9 cellular contexts compared by ENCODE assay signal in genomic region chr1:17588048-17588781, GRCh38. TPM values are rescaled to one million over a fixed set of nuclear protein-coding genes. Genes with fewer than 3 reads are reported as not detected.
A peak's percentile ranks its signal among the peaks of the same experiment; 100 is the strongest.
DNase-seq lines count a peak whose midpoint lies in the region; ATAC-seq and TF ChIP-seq lines count a peak whose summit lies in the region.
"Had no signal": no experiment of that assay in that cellular context is flagged by ENCODE, and none has a peak within 500 bp of the region (broad histone marks: within the 10 kb centered on the region; RNA-seq: fewer than 3 reads in every experiment).

No MANE protein-coding gene starts in this region.

- H3K9me3 Mint-ChIP-seq in CD8-positive, alpha-beta T cell = no peaks in the 10 kb centered on the region

- in situ Hi-C loops in Panc1 (cut with HindIII; ENCODE audit: low pct_unique_long_range_greater_than_20kb, low sequenced_read_pairs) = no loop called here

- no peak overlapping the region for H3K4me3 Mint-ChIP-seq in CD8-positive, alpha-beta T cell

- H3K4me1 Mint-ChIP-seq in CD8-positive, alpha-beta T cell (ENCODE audit: low read depth) = no peaks in the 10 kb centered on the region

- H3K4me2 ChIP-seq in osteoblast (ENCODE audit: insufficient read depth, low read length) = peak overlapping the region; percentile 72

- BruUV-seq in Panc1 (replicated peaks; lab: Mats Ljungman, UMichigan) = no TSS peak

- H3K27ac Mint-ChIP-seq in CD8-positive, alpha-beta T cell = no peak overlapping the region

- no peak for TF ChIP-seq CTCF in Panc1 (IDR thresholded peaks at IDR 0.05)
- TF ChIP-seq CTCF in fibroblast of pulmonary artery (IDR thresholded peaks at IDR 0.05; ENCODE audit: low read length, missing control alignments) = no peak
- no peak for TF ChIP-seq CTCF in osteoblast (IDR thresholded peaks at IDR 0.05; ENCODE audit: extremely low read depth, low read depth, low read length)
- TF ChIP-seq CTCF in CD8-positive, alpha-beta T cell (IDR thresholded peaks at IDR 0.05) = no peak

- H3K79me2 ChIP-seq in osteoblast (ENCODE audit: insufficient read depth, low read length) = peaks cover 24% of the 10 kb centered on the region

- no peaks in the 10 kb centered on the region for H3K36me3 Mint-ChIP-seq in CD8-positive, alpha-beta T cell

- CTCF ChIA-PET in Panc1 (lab: Charles Lee) = interaction anchor here (1.2 kb wide), 1 partner anchor 19 kb away, joined by 4 read pairs; no protein-coding TSS in a partner anchor
- CTCF ChIA-PET in CD8-positive, alpha-beta T cell (lab: Charles Lee) = interaction anchor here (0.6 to 1.1 kb wide), 2 partner anchors 11 to 281 kb away, joined by 3 read pairs; no protein-coding TSS in a partner anchor

- DNase-seq in Daoy (ENCODE audit: low read depth) (peak; percentile 82), Panc1 (ENCODE audit: low read depth, low spot score) (no peak), fibroblast of pulmonary artery (ENCODE audit: low read depth) (peak; percentile 35), osteoblast (ENCODE audit: insufficient read length, low spot score, missing footprints) (peak; percentile 92)
- DNase-seq in CD8-positive, alpha-beta T cell = no peak
- DNase-seq: NCI-H187 treated with DMSO at 0.1 percent for 48 hours had no signal

- peaks cover 24% of the 10 kb centered on the region for H4K20me1 ChIP-seq in osteoblast (ENCODE audit: insufficient read depth, low read length)

- H3K27ac ChIP-seq in Panc1 (ENCODE audit: low read length) (peak overlapping the region; percentile 65), osteoblast (ENCODE audit: low read depth, low read length) (peak overlapping the region; percentile 80)
- H3K27ac ChIP-seq in CD8-positive, alpha-beta T cell (ENCODE audit: low read depth, low read length) = no peak overlapping the region

- POLR2A ChIA-PET in Panc1 (lab: Charles Lee) = no interaction called here
- POLR2A ChIA-PET in CD8-positive, alpha-beta T cell (lab: Charles Lee) = no interaction called here

- H3K4me3 ChIP-seq in Panc1 (ENCODE audit: low read depth in 2 of 2, low read length in 2 of 2) (no peak overlapping the region), fibroblast of pulmonary artery (replicated peaks; ENCODE audit: low read depth, low read length) (no peak overlapping the region), osteoblast (ENCODE audit: insufficient read depth, low read length) (peak overlapping the region; percentile 49)
- no peak overlapping the region for H3K4me3 ChIP-seq in CD8-positive, alpha-beta T cell (ENCODE audit: low read depth, low read length)

- peak; percentile 36; the same call in 1 of the 2 replicates for ATAC-seq in Panc1
- ATAC-seq in HG03565 (IDR thresholded peaks at IDR 0.05; ENCODE audit: unreplicated experiment) = no peak
- no peak for ATAC-seq in CD8-positive, alpha-beta T cell
- ATAC-seq in HG02571 (IDR thresholded peaks at IDR 0.05; ENCODE audit: unreplicated experiment) = no peak
- no peak for ATAC-seq in GM19397 (IDR thresholded peaks at IDR 0.05; ENCODE audit: unreplicated experiment)

- no peaks in the 10 kb centered on the region for H3K27me3 Mint-ChIP-seq in CD8-positive, alpha-beta T cell (ENCODE audit: low read depth)

- intact Hi-C loops in Panc1 (cut with micrococcal nuclease; ENCODE audit: unreplicated experiment) = no loop called here
- intact Hi-C loops in CD8-positive, alpha-beta T cell (cut with DNase I, micrococcal nuclease) = no loop called here

- peaks cover 20% of the 10 kb centered on the region for H3K4me1 ChIP-seq in Panc1 (ENCODE audit: control insufficient read depth, insufficient read depth, low read length)
- peaks cover 34% of the 10 kb centered on the region for H3K4me1 ChIP-seq in osteoblast (ENCODE audit: insufficient read depth, low read length)
- H3K4me1 ChIP-seq in CD8-positive, alpha-beta T cell (ENCODE audit: insufficient read depth, low read length) = no peaks in the 10 kb centered on the region

- no peaks in the 10 kb centered on the region for H3K36me3 ChIP-seq in Panc1 (ENCODE audit: control insufficient read depth, insufficient read depth, low read length)
- H3K36me3 ChIP-seq in osteoblast (ENCODE audit: insufficient read depth, low read length) = no peaks in the 10 kb centered on the region
- H3K36me3 ChIP-seq in CD8-positive, alpha-beta T cell (ENCODE audit: insufficient read depth, low read length) = no peaks in the 10 kb centered on the region

- no peak overlapping the region for H2AFZ ChIP-seq in osteoblast (ENCODE audit: low read length)

- no peaks in the 10 kb centered on the region for H3K9me3 ChIP-seq in Panc1 (ENCODE audit: control insufficient read depth, insufficient read depth, low read depth, low read length)
- no peaks in the 10 kb centered on the region for H3K9me3 ChIP-seq in osteoblast (ENCODE audit: low read depth, low read length)
- no peaks in the 10 kb centered on the region for H3K9me3 ChIP-seq in CD8-positive, alpha-beta T cell (ENCODE audit: low read length)

- H3K27me3 ChIP-seq in Panc1 (ENCODE audit: control insufficient read depth, insufficient read depth, low read length) (no peaks in the 10 kb centered on the region), osteoblast (ENCODE audit: insufficient read depth, low read length) (no peaks in the 10 kb centered on the region)
- H3K27me3 ChIP-seq in CD8-positive, alpha-beta T cell (ENCODE audit: insufficient read depth, low read length) = no peaks in the 10 kb centered on the region

RNA-seq across cellular contexts. Expression of gene ARHGEF10L, which starts 48.7 kb away (rescaled TPM):
- 7.5 and 9.8 TPM in 2 replicates for total RNA-seq in Daoy (2014; rRNA removed; shearing (Covaris generic))
- 5.9 TPM for total RNA-seq in Panc1 (2021; ENCODE audit: unreplicated experiment)
- polyA plus RNA-seq in Panc1 (2012; ENCODE audit: insufficient read length) = 7.2 TPM
- 33.3 and 39.1 TPM in 2 replicates for total RNA-seq in osteoblast
- not detected for total RNA-seq in CD8-positive, alpha-beta T cell

Comparison
In these comparisons a context has a peak if more than half of its experiments do, and no peak if none do; other contexts are left out.
1. DNase-seq: peak in Daoy (single experiment), fibroblast of pulmonary artery (single experiment) and osteoblast (single experiment); none in Panc1 (single experiment) and CD8-positive, alpha-beta T cell (0 of 7).